ENCODE assay signal across 22 cellular contexts in the genomic region with DNA sequence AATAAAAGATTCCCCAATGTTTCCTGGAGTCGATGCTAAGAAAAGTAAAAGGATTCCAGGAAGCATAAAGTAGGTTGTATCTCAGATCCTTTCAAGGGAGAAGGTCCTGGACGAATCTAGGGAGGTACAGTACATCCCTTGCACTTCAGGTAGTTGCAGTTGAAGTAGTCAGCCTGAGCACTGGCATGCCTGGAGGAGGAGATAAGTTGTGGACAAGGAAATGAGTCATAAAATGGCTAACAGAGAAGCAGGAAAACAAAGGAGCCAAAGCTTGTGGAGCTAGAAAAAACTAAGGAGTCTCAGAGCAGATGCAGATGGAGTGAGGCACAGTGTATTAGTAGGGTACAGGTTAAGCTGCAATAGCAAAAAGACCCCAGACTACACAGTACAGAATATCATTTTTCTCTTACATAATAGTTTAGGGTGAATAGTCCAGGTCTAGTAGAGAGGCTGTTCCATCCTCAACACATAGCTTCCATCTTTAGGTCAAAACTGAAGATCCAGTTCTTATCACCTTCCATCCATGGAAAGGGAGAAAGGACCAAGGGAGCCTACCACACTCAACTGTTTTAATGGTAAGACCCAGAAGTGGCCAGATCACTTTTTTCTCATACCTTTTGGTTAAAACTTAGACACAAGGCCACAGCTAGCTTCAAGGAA. TPM values are rescaled to one million over a fixed set of nuclear protein-coding genes. Genes with fewer than 3 reads are reported as not detected.
DNase-seq lines count a peak whose midpoint lies in the region; FAIRE-seq and TF ChIP-seq lines count a peak whose summit lies in the region.
"Had no signal": no experiment of that assay in that cellular context is flagged by ENCODE, and none has a peak within 500 bp of the region (broad histone marks: within the 10 kb centered on the region; RNA-seq: fewer than 3 reads in every experiment).

No MANE protein-coding gene starts in this region.

- H3K27me3 Mint-ChIP-seq in astrocyte (ENCODE audit: low read depth, unreplicated experiment): peaks cover 3% of the 10 kb centered on the region

- no peak overlapping the region for H3K27ac ChIP-seq in astrocyte (ENCODE audit: low read depth, low read length)
- H3K27ac ChIP-seq in right atrium auricular region: no peak overlapping the region
- no peak overlapping the region for H3K27ac ChIP-seq in dorsolateral prefrontal cortex
- H3K27ac ChIP-seq: adrenal gland, gastrocnemius medialis, neutrophil, SK-N-MC, skin epidermis, upper lobe of left lung had no signal

- H3K27me3 ChIP-seq in astrocyte (ENCODE audit: insufficient read depth, low read length) (no peaks in the 10 kb centered on the region), right atrium auricular region (no peaks in the 10 kb centered on the region), dorsolateral prefrontal cortex (no peaks in the 10 kb centered on the region)
- H3K27me3 ChIP-seq: adrenal gland, gastrocnemius medialis, neutrophil, upper lobe of left lung had no signal

- no peaks in the 10 kb centered on the region for H3K36me3 Mint-ChIP-seq in astrocyte (ENCODE audit: low read depth, unreplicated experiment)
- H3K36me3 Mint-ChIP-seq: stimulated activated effector memory CD8-positive, alpha-beta T cell treated with anti-CD3 and anti-CD28 coated beads, Interleukin-12 subunit alpha, Interleukin-12 subunit beta, amount 100 ng/mL, for 72 hours had no signal

- H3K4me1 ChIP-seq in astrocyte (ENCODE audit: insufficient read depth, low read length): peaks cover 6% of the 10 kb centered on the region
- no peaks in the 10 kb centered on the region for H3K4me1 ChIP-seq in right atrium auricular region
- H3K4me1 ChIP-seq: adrenal gland, gastrocnemius medialis, upper lobe of left lung had no signal

- no peak overlapping the region for H3K4me3 ChIP-seq in astrocyte (ENCODE audit: insufficient read depth, low read depth, low read length)
- H3K4me3 ChIP-seq in fibroblast of the aortic adventitia (ENCODE audit: low read depth, low read length): no peak overlapping the region
- H3K4me3 ChIP-seq in skeletal muscle cell (ENCODE audit: low read depth, low read length): no peak overlapping the region
- no peak overlapping the region for H3K4me3 ChIP-seq in right atrium auricular region
- no peak overlapping the region for H3K4me3 ChIP-seq in dorsolateral prefrontal cortex
- H3K4me3 ChIP-seq: adrenal gland, gastrocnemius medialis, SK-N-MC, skin epidermis, upper lobe of left lung had no signal

- peak; percentile 91 for DNase-seq in HT1080 (ENCODE audit: low read depth)
- peak; percentile 16 for DNase-seq in astrocyte (ENCODE audit: low read depth)
- peak; percentile 32 for DNase-seq in fibroblast of the aortic adventitia (ENCODE audit: low read depth)
- DNase-seq in skeletal muscle cell (ENCODE audit: low read depth): peak; percentile 22
- no peak for DNase-seq in anterior cingulate cortex (lab: John Stamatoyannopoulos, UW)
- no peak for DNase-seq in right atrium auricular region (ENCODE audit: low spot score)
- DNase-seq in dorsolateral prefrontal cortex: no peak
- DNase-seq: activated CD4-positive, alpha-beta T cell treated with anti-CD3 and anti-CD28 coated beads, Interleukin-2, amount 50 U/mL, for 4 hours; adrenal gland; DMS79; gastrocnemius medialis; H7; NCI-H146; NCI-H345; upper lobe of left lung had no signal

- H2AFZ ChIP-seq in astrocyte (ENCODE audit: low read depth, low read length): no peak overlapping the region

- H3K9me3 ChIP-seq in astrocyte (ENCODE audit: insufficient read depth, low read depth, low read length): no peaks in the 10 kb centered on the region
- no peaks in the 10 kb centered on the region for H3K9me3 ChIP-seq in right atrium auricular region
- H3K9me3 ChIP-seq: adrenal gland, gastrocnemius medialis, neutrophil, upper lobe of left lung had no signal

- no peak for TF ChIP-seq CTCF in astrocyte (IDR thresholded peaks at IDR 0.05; ENCODE audit: insufficient read depth, low read depth, low read length)
- no peak for TF ChIP-seq CTCF in fibroblast of the aortic adventitia (IDR thresholded peaks at IDR 0.05; ENCODE audit: insufficient read depth, low read length)
- TF ChIP-seq CTCF in right atrium auricular region (IDR thresholded peaks at IDR 0.05): no peak
- no peak for TF ChIP-seq CTCF in dorsolateral prefrontal cortex (IDR thresholded peaks at IDR 0.05 in 54 of 56, conservative IDR thresholded peaks at IDR 0.05 in 2 of 56; ENCODE audit: low read depth in 1 of 56, partially characterized antibody in 56 of 56)

- intact Hi-C loops in dorsolateral prefrontal cortex (cut with DNase I): no loop called here

- peaks cover 4% of the 10 kb centered on the region for H3K4me1 Mint-ChIP-seq in astrocyte (ENCODE audit: low read depth, unreplicated experiment)
- H3K4me1 Mint-ChIP-seq: stimulated activated effector memory CD8-positive, alpha-beta T cell treated with anti-CD3 and anti-CD28 coated beads, Interleukin-12 subunit alpha, Interleukin-12 subunit beta, amount 100 ng/mL, for 72 hours had no signal

- H4K20me1 ChIP-seq in astrocyte (ENCODE audit: insufficient read depth, low read length): no peaks in the 10 kb centered on the region

- peak overlapping the region; percentile 55 for H3K27ac Mint-ChIP-seq in astrocyte (ENCODE audit: unreplicated experiment)
- H3K27ac Mint-ChIP-seq: activated T-helper 1 cell treated with anti-CD3 and anti-CD28 coated beads, Interleukin-12 subunit alpha, Interleukin-12 subunit beta, Interleukin-2, Interleukin-4 antibody, amounts not matched to agents 30 ng/mL and 10 ng/mL and 1 ng/mL, durations not matched to agents 14 hours and 24 hours and 36 hours; stimulated activated effector memory CD8-positive, alpha-beta T cell treated with anti-CD3 and anti-CD28 coated beads, Interleukin-12 subunit alpha, Interleukin-12 subunit beta, amount 100 ng/mL, for 72 hours had no signal

- no peak overlapping the region for H3K4me2 ChIP-seq in astrocyte (ENCODE audit: low read length)

- FAIRE-seq in astrocyte (lab: Jason Lieb, UNC): no peak

- H3K9ac ChIP-seq in astrocyte (ENCODE audit: low read length): no peak overlapping the region

- H3K4me3 Mint-ChIP-seq in astrocyte (ENCODE audit: unreplicated experiment): no peak overlapping the region
- H3K4me3 Mint-ChIP-seq: activated T-helper 1 cell treated with anti-CD3 and anti-CD28 coated beads, Interleukin-12 subunit alpha, Interleukin-12 subunit beta, Interleukin-2, Interleukin-4 antibody, amounts not matched to agents 30 ng/mL and 10 ng/mL and 1 ng/mL, durations not matched to agents 14 hours and 24 hours and 36 hours; stimulated activated effector memory CD8-positive, alpha-beta T cell treated with anti-CD3 and anti-CD28 coated beads, Interleukin-12 subunit alpha, Interleukin-12 subunit beta, amount 100 ng/mL, for 72 hours had no signal

- H3K36me3 ChIP-seq in astrocyte (ENCODE audit: insufficient read depth, low read length): no peaks in the 10 kb centered on the region
- no peaks in the 10 kb centered on the region for H3K36me3 ChIP-seq in right atrium auricular region
- H3K36me3 ChIP-seq: adrenal gland, gastrocnemius medialis, neutrophil, upper lobe of left lung had no signal

- H3K79me2 ChIP-seq in astrocyte (ENCODE audit: insufficient read depth, low read length): no peaks in the 10 kb centered on the region

- H3K9me3 Mint-ChIP-seq in astrocyte (ENCODE audit: unreplicated experiment): no peaks in the 10 kb centered on the region
- H3K9me3 Mint-ChIP-seq: activated T-helper 1 cell treated with anti-CD3 and anti-CD28 coated beads, Interleukin-12 subunit alpha, Interleukin-12 subunit beta, Interleukin-2, Interleukin-4 antibody, amounts not matched to agents 30 ng/mL and 10 ng/mL and 1 ng/mL, durations not matched to agents 14 hours and 24 hours and 36 hours; stimulated activated effector memory CD8-positive, alpha-beta T cell treated with anti-CD3 and anti-CD28 coated beads, Interleukin-12 subunit alpha, Interleukin-12 subunit beta, amount 100 ng/mL, for 72 hours had no signal

RNA-seq across cellular contexts. Expression of a gene that starts 41.3 kb away (rescaled TPM):
- total RNA-seq in HT1080 (2014; rRNA removed; shearing (Covaris generic)): 0.17 and 0.26 TPM in 2 replicates
- 0.06 and 0.09 TPM in 2 replicates for polyA plus RNA-seq in HT1080 (2015; cell fraction: cytosol; rRNA removed)
- 0.14 and 0.18 TPM in 2 replicates for polyA plus RNA-seq in HT1080 (2015; cell fraction: nucleus; rRNA removed)
- total RNA-seq in astrocyte (0.02 and 0.05 TPM in 2 replicates), fibroblast of the aortic adventitia (ENCODE audit: low replicate concordance) (under 0.01 TPM in 1 of 2 replicates, not detected in the other), right atrium auricular region (not detected), dorsolateral prefrontal cortex (under 1 TPM in 10 of 120 experiments, not detected in 110; 0.08 to 0.57 (median 0.21) TPM)
- total RNA-seq: dermis microvascular lymphatic vessel endothelial cell, gastrocnemius medialis, H7 had no signal
- polyA plus RNA-seq: adrenal gland, BJ had no signal

Comparison
In these comparisons a context has a peak if more than half of its experiments do, and no peak if none do; other contexts are left out.
1. DNase-seq: peak in HT1080 (single experiment), astrocyte (single experiment), fibroblast of the aortic adventitia (single experiment) and skeletal muscle cell (single experiment); none in anterior cingulate cortex (0 of 58), right atrium auricular region (single experiment) and dorsolateral prefrontal cortex (0 of 10).